16 cellular contexts compared by ENCODE assay signal in genomic region chr2:26238301-26238958, GRCh38. TPM values are rescaled to one million over a fixed set of nuclear protein-coding genes. Genes with fewer than 3 reads are reported as not detected.
DNase-seq lines count a peak whose midpoint lies in the region; ATAC-seq, FAIRE-seq and TF ChIP-seq lines count a peak whose summit lies in the region.
"Had no signal": no experiment of that assay in that cellular context is flagged by ENCODE, and none has a peak within 500 bp of the region (broad histone marks: within the 10 kb centered on the region; RNA-seq: fewer than 3 reads in every experiment).

No MANE protein-coding gene starts in this region.

- no peak overlapping the region for H4K8ac ChIP-seq in IMR-90 (ENCODE audit: low read depth in 2 of 2, low read length in 2 of 2)

- H3K14ac ChIP-seq in IMR-90 (replicated peaks; ENCODE audit: low read depth, low read length) = no peak overlapping the region

- H3K4me2 ChIP-seq in A549 = 0 out of 3 replicates have a peak overlapping the region, but pooled peaks have one; percentile 10
- no peak overlapping the region for H3K4me2 ChIP-seq in IMR-90 (ENCODE audit: low read depth, low read length)

- POLR2A ChIA-PET in A549 (lab: Yijun Ruan, JAX) (no interaction called here), IMR-90 (lab: Charles Lee; ENCODE audit: unreplicated experiment) (no interaction called here)

- H3K27ac ChIP-seq in A549 = no peak overlapping the region
- no peak overlapping the region for H3K27ac ChIP-seq in IMR-90 (ENCODE audit: insufficient read depth, low read length)
- H3K27ac ChIP-seq in body of pancreas = peak overlapping the region; percentile 15 to 51 (median 24)
- peak overlapping the region in 1 of 5 donors; percentile 4 for H3K27ac ChIP-seq in stomach
- H3K27ac ChIP-seq: brain microvascular endothelial cell, uterus had no signal

- no peak overlapping the region for H3K18ac ChIP-seq in IMR-90 (ENCODE audit: low read depth, low read length)

- no peak for DNase-seq in A549 (ENCODE audit: low read depth in 1 of 2, low spot score in 1 of 2)
- DNase-seq in IMR-90 = peak; percentile 4
- DNase-seq in body of pancreas = peak in 3 of 4 donors; percentile 43 to 55 (median 48)
- no peak for DNase-seq in left lobe of liver (ENCODE audit: low spot score)
- no peak for DNase-seq in kidney glomerular epithelial cell (lab: John Stamatoyannopoulos, UW)
- DNase-seq in DMS79 treated with DMSO at 0.1 percent for 48 hours (lab: John Stamatoyannopoulos, UW) = no peak
- no peak for DNase-seq in C1 segment of cervical spinal cord (lab: John Stamatoyannopoulos, UW)
- no peak for DNase-seq in stomach
- DNase-seq: brain microvascular endothelial cell; NCI-H1048; stimulated activated CD4-positive, alpha-beta T cell treated with anti-CD3 and anti-CD28 coated beads, Interleukin-2, amount 100 ng/mL, for 24 hours; uterus had no signal

- H4K20me1 ChIP-seq in IMR-90 (ENCODE audit: insufficient read depth, low read length) = peaks cover 17% of the 10 kb centered on the region; the same call in 1 of the 2 replicates

- no peak overlapping the region for H4K5ac ChIP-seq in IMR-90 (ENCODE audit: low read depth, low read length)

- peaks cover 25 to 39% of the 10 kb centered on the region in 2 experiments for H3K79me1 ChIP-seq in IMR-90 (ENCODE audit: low read depth in 1 of 2, low read length in 2 of 2)

- H3K27me3 ChIP-seq in IMR-90 (ENCODE audit: control insufficient read depth, insufficient read depth, low read length) (no peaks in the 10 kb centered on the region), body of pancreas (no peaks in the 10 kb centered on the region), stomach (no peaks in the 10 kb centered on the region)
- H3K27me3 ChIP-seq: brain microvascular endothelial cell, uterus had no signal

- no peak overlapping the region for H3K4me3 ChIP-seq in A549
- H3K4me3 ChIP-seq in IMR-90 (ENCODE audit: insufficient read depth, low read depth, low read length) = no peak overlapping the region
- H3K4me3 ChIP-seq in body of pancreas = no peak overlapping the region
- H3K4me3 ChIP-seq in stomach = no peak overlapping the region
- H3K4me3 ChIP-seq: uterus had no signal

- WGBS in A549 (ENCODE audit: missing lambda C conversion rate) = 87% methylated on average over 4 of the region's 4 CpGs
- no CpG with 5 or more reads among the region's 4 CpGs for WGBS in IMR-90 (ENCODE audit: extremely low coverage in 2 of 2, insufficient read length in 1 of 2), 2 experiments
- 60% methylated on average over 4 of the region's 4 CpGs for WGBS in body of pancreas, 2 donors
- 76 to 88% (median 81%) methylated on average over 4 of the region's 4 CpGs for WGBS in stomach, 5 donors

- no peaks in the 10 kb centered on the region for H3K9me3 ChIP-seq in A549
- no peaks in the 10 kb centered on the region for H3K9me3 ChIP-seq in IMR-90 (ENCODE audit: control insufficient read depth, insufficient read depth, low read length)
- no peaks in the 10 kb centered on the region for H3K9me3 ChIP-seq in body of pancreas
- H3K9me3 ChIP-seq in stomach = no peaks in the 10 kb centered on the region
- H3K9me3 ChIP-seq: uterus had no signal

- no TSS peak for BruUV-seq in IMR-90 (replicated peaks; lab: Mats Ljungman, UMichigan)

- ATAC-seq in A549 = no peak
- no peak for ATAC-seq in IMR-90 (ENCODE audit: low read depth)
- ATAC-seq in body of pancreas = no peak
- ATAC-seq in left lobe of liver = peak; percentile 55
- ATAC-seq: activated naive CD4-positive, alpha-beta T cell treated with anti-CD3 and anti-CD28 coated beads, Interleukin-2, amount 50 U/mL, for 72 hours; esophagus mucosa; Panc1; sciatic nerve had no signal

- peaks cover 5% of the 10 kb centered on the region; the same call in 1 of the 2 replicates for H3K9me1 ChIP-seq in IMR-90 (ENCODE audit: insufficient read depth, low read length)

- H3K4ac ChIP-seq in IMR-90 (ENCODE audit: low read depth, low read length) = no peak overlapping the region

- CTCF ChIA-PET in A549 (lab: Yijun Ruan, JAX) (interaction anchor here (1.0 to 3.3 kb wide), 3 partner anchors 39 to 92 kb away, joined by 4 to 13 read pairs (median 4); no protein-coding TSS in a partner anchor), IMR-90 (lab: Yijun Ruan, JAX) (interaction anchor here (0.6 to 1.3 kb wide), 3 partner anchors 92 to 1626 kb away, joined by 3 to 4 read pairs (median 3); no protein-coding TSS in a partner anchor)

- H4K91ac ChIP-seq in IMR-90 (ENCODE audit: insufficient read depth, low read depth, low read length) = no peak overlapping the region

- TF ChIP-seq CTCF in A549 (IDR thresholded peaks at IDR 0.05) = no peak
- TF ChIP-seq CTCF in IMR-90 (conservative IDR thresholded peaks at IDR 0.05; ENCODE audit: low read depth, low read length) = no peak
- no peak for TF ChIP-seq CTCF in body of pancreas (IDR thresholded peaks at IDR 0.05)
- no peak for TF ChIP-seq CTCF in stomach (IDR thresholded peaks at IDR 0.05)

- peaks cover 27% of the 10 kb centered on the region for H3K36me3 ChIP-seq in IMR-90 (ENCODE audit: control insufficient read depth, insufficient read depth, low read length)
- H3K36me3 ChIP-seq in body of pancreas (replicated peaks in 1 of 2; ENCODE audit: insufficient read depth in 1 of 2, low read depth in 2 of 2) = peaks cover 12 to 16% of the 10 kb centered on the region in 2 donors
- peaks cover 31 to 60% (median 53%) of the 10 kb centered on the region in 4 donors for H3K36me3 ChIP-seq in stomach

- intact Hi-C loops in IMR-90 (cut with micrococcal nuclease) (loop anchor here (5.0 kb wide), 1 partner anchor 36 kb away; no protein-coding TSS in a partner anchor), body of pancreas (cut with DNase I) (loop anchor here (10.0 kb wide), 1 partner anchor 46 kb away; no protein-coding TSS in a partner anchor), stomach (cut with DNase I; ENCODE audit: low total_unique reads) (no loop called here)

- no peak overlapping the region for H2BK15ac ChIP-seq in IMR-90 (ENCODE audit: low read depth, low read length)

- no peak overlapping the region for H2AK9ac ChIP-seq in IMR-90 (replicated peaks; ENCODE audit: low read depth, low read length, poor library complexity)

- H2AK5ac ChIP-seq in IMR-90 (ENCODE audit: low read depth, low read length) = no peak overlapping the region

- H3K4me1 ChIP-seq in A549 (peaks cover 29% of the 10 kb centered on the region), IMR-90 (ENCODE audit: control insufficient read depth, insufficient read depth, low read length) (peaks cover 3% of the 10 kb centered on the region; the same call in 1 of the 2 replicates), body of pancreas (peaks cover 53% of the 10 kb centered on the region), stomach (peaks cover 32 to 54% (median 48%) of the 10 kb centered on the region in 4 donors)
- H3K4me1 ChIP-seq: uterus had no signal

- H2BK5ac ChIP-seq in IMR-90 (ENCODE audit: low read depth, low read length, poor library complexity, severe bottlenecking) = no peak overlapping the region

- dilution Hi-C loops in IMR-90 (cut with HindIII; ENCODE audit: low sequenced_read_pairs, unreplicated experiment) = no loop called here

- TF ChIP-seq RAD21 in A549 (conservative IDR thresholded peaks at IDR 0.05 in 1 of 2, IDR thresholded peaks at IDR 0.05 in 1 of 2) (no peak), IMR-90 (IDR thresholded peaks at IDR 0.05; ENCODE audit: low read length) (no peak)

- H2BK120ac ChIP-seq in IMR-90 (ENCODE audit: low read depth, low read length) = no peak overlapping the region

- H3K9ac ChIP-seq in IMR-90 (ENCODE audit: low read depth, low read length) = no peak overlapping the region

- H3K23ac ChIP-seq in IMR-90 (ENCODE audit: low read depth, low read length) = no peak overlapping the region

- H3K56ac ChIP-seq in IMR-90 (ENCODE audit: extremely low read depth, insufficient read depth, low read length) = no peak overlapping the region

- H2AFZ ChIP-seq in IMR-90 (replicated peaks; ENCODE audit: low read length, poor library complexity) = no peak overlapping the region

- in situ Hi-C loops in IMR-90 (cut with MboI; ENCODE audit: low sequenced_read_pairs) = no loop called here

- no peak for TF ChIP-seq EP300 in A549 (IDR thresholded peaks at IDR 0.05)
- no peak for TF ChIP-seq EP300 in stomach (IDR thresholded peaks at IDR 0.05)

- H2BK20ac ChIP-seq in IMR-90 (ENCODE audit: low read depth, low read length) = no peak overlapping the region

- TF ChIP-seq POLR2A in A549 (IDR thresholded peaks at IDR 0.05; ENCODE audit: low read length) (no peak), IMR-90 (IDR thresholded peaks at IDR 0.05; ENCODE audit: low read depth, low read length) (no peak), body of pancreas (IDR thresholded peaks at IDR 0.05) (no peak), stomach (IDR thresholded peaks at IDR 0.05) (no peak)

- no peak for FAIRE-seq in A549 (lab: Jason Lieb, UNC)

TF ChIP-seq in IMR-90, 13 proteins besides CTCF, POLR2A, EP300 and RAD21 (continues in another document):
- TF ChIP-seq FOS (IDR thresholded peaks at IDR 0.05; ENCODE audit: low read depth, low read length) = no peak

RNA-seq across cellular contexts. Expression of gene HADHA, which starts 6.0 kb away (rescaled TPM):
- polyA plus RNA-seq in A549 (2011; rRNA removed) (161 and 174 TPM in 2 replicates), A549 (2017; fragmentation: RNase III; extraction: RNeasy Plus Mini Kit Qiagen cat#74134 plus additional on column Dnase treatment) (122 to 123 TPM (median 122 TPM) in 3 replicates), IMR-90 (2012; rRNA removed) (50.4 and 52.7 TPM in 2 replicates), stomach (10 to 100 TPM; 53.2 to 80.3 (median 56.3) TPM)
- polyA plus RNA-seq in A549 (2012; cell fraction: cytosol; rRNA removed) = 57.5 and 58.9 TPM in 2 replicates
- polyA plus RNA-seq in A549 (2012; cell fraction: nucleus; rRNA removed) = 53.6 and 79.3 TPM in 2 replicates
- 163 and 188 TPM in 2 replicates for polyA minus RNA-seq in A549 (2011; rRNA and poly(A)+ RNA removed)
- total RNA-seq in IMR-90 (2012; rRNA removed) (111 TPM in 2 replicates), body of pancreas (100 to 1,000 TPM in 1 of 2 donors, 10 to 100 TPM in 1; 98.3 to 110 TPM), left lobe of liver (144 TPM), stomach (100 to 1,000 TPM in 3 of 5 donors, 10 to 100 TPM in 2; 79.7 to 144 (median 100) TPM)
- polyA plus RNA-seq in IMR-90 (2012; cell fraction: cytosol; rRNA removed) = 19.6 and 40.0 TPM in 2 replicates
- polyA plus RNA-seq in IMR-90 (2012; cell fraction: nucleus; rRNA removed; ENCODE audit: low replicate concordance) = 16.9 and 44.8 TPM in 2 replicates

RNA-seq across cellular contexts. Expression of gene HADHB, which starts 6.3 kb away (rescaled TPM):
- polyA plus RNA-seq in A549 (2011; rRNA removed) (161 and 173 TPM in 2 replicates), A549 (2017; fragmentation: RNase III; extraction: RNeasy Plus Mini Kit Qiagen cat#74134 plus additional on column Dnase treatment) (93.1 to 102 TPM (median 95.4 TPM) in 3 replicates), IMR-90 (2012; rRNA removed) (62.0 and 67.9 TPM in 2 replicates), stomach (100 to 1,000 TPM in 1 of 3 donors, 10 to 100 TPM in 2; 70.4 to 103 (median 80.1) TPM)
- polyA plus RNA-seq in A549 (2012; cell fraction: cytosol; rRNA removed) = 68.9 and 79.4 TPM in 2 replicates
- 48.4 and 94.9 TPM in 2 replicates for polyA plus RNA-seq in A549 (2012; cell fraction: nucleus; rRNA removed)
- polyA minus RNA-seq in A549 (2011; rRNA and poly(A)+ RNA removed) = 136 and 140 TPM in 2 replicates
- total RNA-seq in IMR-90 (2012; rRNA removed) (79.8 and 80.5 TPM in 2 replicates), body of pancreas (100 to 1,000 TPM; 108 to 127 TPM), left lobe of liver (178 TPM), stomach (100 to 1,000 TPM in 3 of 5 donors, 10 to 100 TPM in 2; 72.9 to 178 (median 123) TPM)
- polyA plus RNA-seq in IMR-90 (2012; cell fraction: cytosol; rRNA removed) = 34.5 and 64.4 TPM in 2 replicates
- 13.4 and 56.2 TPM in 2 replicates for polyA plus RNA-seq in IMR-90 (2012; cell fraction: nucleus; rRNA removed; ENCODE audit: low replicate concordance)

Comparison
In these comparisons a context has a peak if more than half of its experiments do, and no peak if none do; other contexts are left out.
1. DNase-seq: peak in IMR-90 (single experiment) and body of pancreas (3 of 4); none in A549 (0 of 2), left lobe of liver (single experiment), kidney glomerular epithelial cell (single experiment), DMS79 treated with DMSO at 0.1 percent for 48 hours (single experiment), C1 segment of cervical spinal cord (0 of 14) and stomach (single experiment).
2. H3K27ac ChIP-seq: peak in body of pancreas (4 of 4); none in A549 (0 of 2) and IMR-90 (single experiment).